13 cellular contexts compared by ENCODE assay signal in the genomic region with DNA sequence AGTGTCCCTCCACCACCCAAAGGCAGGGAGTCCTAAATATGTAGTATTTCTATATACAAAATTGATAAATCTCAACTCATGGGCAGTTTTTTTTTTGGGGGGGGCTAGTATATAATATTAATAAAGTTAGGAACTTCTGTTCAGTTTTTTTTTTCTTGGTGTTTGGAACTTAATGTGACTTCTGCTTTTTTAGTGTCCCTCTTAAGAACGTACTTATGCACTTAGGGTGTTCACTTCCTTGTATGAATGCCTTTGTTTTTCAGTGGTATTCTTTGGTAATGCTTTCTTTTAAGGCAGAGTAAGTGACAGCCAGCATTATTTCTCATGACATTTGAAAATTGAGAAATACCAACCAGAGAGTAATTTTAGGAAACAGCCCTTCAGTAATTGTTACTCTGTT. TPM values are rescaled to one million over a fixed set of nuclear protein-coding genes. Genes with fewer than 3 reads are reported as not detected.
A peak's percentile ranks its signal among the peaks of the same experiment; 100 is the strongest.
DNase-seq lines count a peak whose midpoint lies in the region; ATAC-seq, FAIRE-seq and TF ChIP-seq lines count a peak whose summit lies in the region.
"Had no signal": no experiment of that assay in that cellular context is flagged by ENCODE, and none has a peak within 500 bp of the region (broad histone marks: within the 10 kb centered on the region; RNA-seq: fewer than 3 reads in every experiment).

No MANE protein-coding gene starts in this region.

- peaks cover 65% of the 10 kb centered on the region for H3K4me1 Mint-ChIP-seq in activated CD4-positive, alpha-beta T cell treated with anti-CD3 and anti-CD28 coated beads, Interleukin-2, amount 10 ng/mL, durations not matched to agents 24 days and 14 days
- H3K4me1 Mint-ChIP-seq in stimulated activated memory B cell treated with anti-CD40 and anti-IgM and Interleukin-4, amounts not matched to agents 10 μg/mL and 1 μg/mL and 100 μg/mL, for 72 hours: peaks cover 68% of the 10 kb centered on the region

- H3K27me3 Mint-ChIP-seq in activated CD4-positive, alpha-beta T cell treated with anti-CD3 and anti-CD28 coated beads, Interleukin-2, amount 10 ng/mL, durations not matched to agents 24 days and 14 days: no peaks in the 10 kb centered on the region
- H3K27me3 Mint-ChIP-seq in stimulated activated memory B cell treated with anti-CD40 and anti-IgM and Interleukin-4, amounts not matched to agents 10 μg/mL and 1 μg/mL and 100 μg/mL, for 72 hours: no peaks in the 10 kb centered on the region

- no peaks in the 10 kb centered on the region for H3K9me3 Mint-ChIP-seq in activated CD4-positive, alpha-beta T cell treated with anti-CD3 and anti-CD28 coated beads, Interleukin-2, amount 10 ng/mL, durations not matched to agents 24 days and 14 days
- H3K9me3 Mint-ChIP-seq in stimulated activated memory B cell treated with anti-CD40 and anti-IgM and Interleukin-4, amounts not matched to agents 10 μg/mL and 1 μg/mL and 100 μg/mL, for 72 hours: no peaks in the 10 kb centered on the region

- TF ChIP-seq EP300 in K562 (IDR thresholded peaks at IDR 0.05; ENCODE audit: low read length): no peak

- TF ChIP-seq POLR2A in K562 (conservative IDR thresholded peaks at IDR 0.05): no peak

- no peaks in the 10 kb centered on the region for H3K9me1 ChIP-seq in K562 (ENCODE audit: control insufficient read depth, insufficient read depth, low read length)

- DNase-seq in activated CD4-positive, alpha-beta T cell treated with anti-CD3 and anti-CD28 coated beads, Interleukin-2, amount 10 ng/mL, durations not matched to agents 24 days and 14 days: no peak
- no peak for DNase-seq in activated CD4-positive, alpha-beta T cell treated with anti-CD3 and anti-CD28 coated beads for 4 hours
- DNase-seq in MV-4-11 (lab: John Stamatoyannopoulos, UW) (peak; percentile 96), K562 (ENCODE audit: extremely low read depth in 1 of 4, low spot score in 3 of 4) (no peak), aorta (no peak)
- DNase-seq: activated effector memory CD4-positive, alpha-beta T cell treated with anti-CD3 and anti-CD28 coated beads, Interleukin-2, amount 50 U/mL, for 16 hours; effector CD4-positive, alpha-beta T cell; heart left ventricle had no signal

- FAIRE-seq in K562 (lab: Jason Lieb, UNC): no peak
- FAIRE-seq: A549 had no signal

- POLR2A ChIA-PET in K562 (lab: Yijun Ruan, JAX): interaction anchor here (1.2 kb wide), 1 partner anchor 101 kb away, joined by 3 read pairs; no protein-coding TSS in a partner anchor

- H3K36me3 ChIP-seq in K562 (ENCODE audit: control insufficient read depth, insufficient read depth, low read length) (no peaks in the 10 kb centered on the region), aorta (ENCODE audit: control insufficient read depth in 1 of 2, insufficient read depth in 2 of 2, low read length in 1 of 2) (no peaks in the 10 kb centered on the region)
- H3K36me3 ChIP-seq: heart left ventricle had no signal

- H2AFZ ChIP-seq in K562 (ENCODE audit: low read depth, low read length): no peak overlapping the region

- in situ Hi-C loops in K562 (cut with MboI): no loop called here

- H3K4me3 ChIP-seq in K562: no peak overlapping the region
- H3K4me3 ChIP-seq in aorta (ENCODE audit: low read length in 2 of 2): no peak overlapping the region
- H3K4me3 ChIP-seq: A549 had no signal

- WGBS in K562 (ENCODE audit: insufficient coverage, low coverage, missing lambda C conversion rate): 0% methylated on average over 1 of the region's 1 CpG
- 89 to 92% methylated on average over 1 of the region's 1 CpG for WGBS in aorta, 2 donors

- TF ChIP-seq RAD21 in K562 (CRISPR knock-in tag; conservative IDR thresholded peaks at IDR 0.05 in 1 of 2, IDR thresholded peaks at IDR 0.05 in 1 of 2): no peak

- H3K4me1 ChIP-seq in K562 (replicated peaks in 1 of 2; ENCODE audit: control insufficient read depth in 2 of 2, insufficient read depth in 2 of 2, low read length in 2 of 2): peaks cover 13 to 17% of the 10 kb centered on the region in 2 experiments
- peaks cover 0 to 3% of the 10 kb centered on the region in 2 donors for H3K4me1 ChIP-seq in aorta (ENCODE audit: control insufficient read depth in 1 of 2, insufficient read depth in 2 of 2, low read length in 2 of 2)

- H3K9ac ChIP-seq in K562 (ENCODE audit: insufficient read depth in 1 of 2, low read depth in 2 of 2, low read length in 2 of 2): no peak overlapping the region

- H3K36me3 Mint-ChIP-seq in activated CD4-positive, alpha-beta T cell treated with anti-CD3 and anti-CD28 coated beads, Interleukin-2, amount 10 ng/mL, durations not matched to agents 24 days and 14 days (ENCODE audit: low read depth): peaks cover 12% of the 10 kb centered on the region
- H3K36me3 Mint-ChIP-seq in stimulated activated memory B cell treated with anti-CD40 and anti-IgM and Interleukin-4, amounts not matched to agents 10 μg/mL and 1 μg/mL and 100 μg/mL, for 72 hours: peaks cover 5% of the 10 kb centered on the region

- TF ChIP-seq CTCF in K562 (IDR thresholded peaks at IDR 0.05 in 2 of 3, conservative IDR thresholded peaks at IDR 0.05 in 1 of 3; ENCODE audit: insufficient read depth in 2 of 3, low read depth in 1 of 3, low read length in 3 of 3): no peak

- H3K27me3 ChIP-seq in K562 (ENCODE audit: control insufficient read depth in 2 of 2, insufficient read depth in 2 of 2, low read length in 2 of 2) (no peaks in the 10 kb centered on the region), aorta (ENCODE audit: control insufficient read depth in 1 of 2, insufficient read depth in 2 of 2, low read length in 1 of 2) (no peaks in the 10 kb centered on the region)
- H3K27me3 ChIP-seq: heart left ventricle had no signal

- no peaks in the 10 kb centered on the region for H4K20me1 ChIP-seq in K562 (replicated peaks; ENCODE audit: control insufficient read depth, insufficient read depth, low read length)

- ATAC-seq in K562 (no peak), HG03196 (IDR thresholded peaks at IDR 0.05; ENCODE audit: unreplicated experiment) (no peak), GM19351 (IDR thresholded peaks at IDR 0.05; ENCODE audit: unreplicated experiment) (no peak), aorta (ENCODE audit: low FRiP score) (no peak)
- peak; percentile 45 for ATAC-seq in stimulated activated memory B cell treated with anti-CD40 and anti-IgM and Interleukin-4, amounts not matched to agents 10 μg/mL and 1 μg/mL and 100 μg/mL, for 72 hours
- ATAC-seq: A549, SK-N-SH treated with all-trans-retinoic acid at 6 μM for 48 hours had no signal

- H3K9me3 ChIP-seq in K562 (replicated peaks; ENCODE audit: control insufficient read depth, insufficient read depth, low read depth, low read length): no peaks in the 10 kb centered on the region
- no peaks in the 10 kb centered on the region for H3K9me3 ChIP-seq in aorta (ENCODE audit: control insufficient read depth, low read length)
- H3K9me3 ChIP-seq: A549, heart left ventricle had no signal

- no TSS peak for BruUV-seq in K562 (replicated peaks; lab: Mats Ljungman, UMichigan)

- H3K79me2 ChIP-seq in K562 (ENCODE audit: control insufficient read depth, insufficient read depth, low read length): peaks cover 38% of the 10 kb centered on the region

- peak overlapping the region; percentile 35 for H3K27ac Mint-ChIP-seq in activated CD4-positive, alpha-beta T cell treated with anti-CD3 and anti-CD28 coated beads, Interleukin-2, amount 10 ng/mL, durations not matched to agents 24 days and 14 days
- H3K27ac Mint-ChIP-seq in stimulated activated memory B cell treated with anti-CD40 and anti-IgM and Interleukin-4, amounts not matched to agents 10 μg/mL and 1 μg/mL and 100 μg/mL, for 72 hours: peak overlapping the region; percentile 89

- no peak overlapping the region; the same call in 1 of the 2 replicates for H3K4me2 ChIP-seq in K562 (ENCODE audit: insufficient read depth, low read length)

- H3K27ac ChIP-seq in K562 (ENCODE audit: extremely low read depth, low read depth, low read length) (peak overlapping the region; percentile 58; the same call in 1 of the 3 replicates), aorta (ENCODE audit: low read depth in 1 of 2, low read length in 2 of 2) (no peak overlapping the region)
- H3K27ac ChIP-seq: A549 had no signal

- CTCF ChIA-PET in K562 (lab: Yijun Ruan, JAX; ENCODE audit: low intra/inter-chr PET ratio): interaction anchor here (1.5 kb wide), 1 partner anchor 135 kb away, joined by 3 read pairs; no protein-coding TSS in a partner anchor

- intact Hi-C loops in activated CD4-positive, alpha-beta T cell treated with anti-CD3 and anti-CD28 coated beads, Interleukin-2, amount 10 ng/mL, durations not matched to agents 24 days and 14 days (cut with micrococcal nuclease): loop anchor here (2.0 to 5.0 kb wide), 3 partner anchors 136 to 205 kb away; no protein-coding TSS in a partner anchor
- intact Hi-C loops in K562 (cut with micrococcal nuclease) (no loop called here), aorta (cut with DNase I) (no loop called here)

- peak overlapping the region; percentile 96 for H3K4me3 Mint-ChIP-seq in activated CD4-positive, alpha-beta T cell treated with anti-CD3 and anti-CD28 coated beads, Interleukin-2, amount 10 ng/mL, durations not matched to agents 24 days and 14 days
- peak overlapping the region; percentile 94 for H3K4me3 Mint-ChIP-seq in stimulated activated memory B cell treated with anti-CD40 and anti-IgM and Interleukin-4, amounts not matched to agents 10 μg/mL and 1 μg/mL and 100 μg/mL, for 72 hours

RNA-seq across cellular contexts. Expression of gene GRK3, which starts 2.3 kb away (rescaled TPM):
- 30.1 and 31.4 TPM in 2 replicates for total RNA-seq in activated CD4-positive, alpha-beta T cell treated with anti-CD3 and anti-CD28 coated beads, Interleukin-2, amount 10 ng/mL, durations not matched to agents 24 days and 14 days
- total RNA-seq in K562 (2011; cell fraction: chromatin; rRNA removed; ENCODE audit: low replicate concordance): 2.6 and 7.4 TPM in 2 replicates
- total RNA-seq in K562 (2011; cell fraction: nucleolus; rRNA removed): 1.0 and 1.2 TPM in 2 replicates
- 2.6 and 3.5 TPM in 2 replicates for total RNA-seq in K562 (2011; cell fraction: nucleoplasm; rRNA removed)
- total RNA-seq in K562 (2014; rRNA removed): 3.4 and 3.7 TPM in 2 replicates
- total RNA-seq in K562 (2014; rRNA removed; fragmentation: Illumina TruSeq; extraction: Trizol): 7.5 and 9.0 TPM in 2 replicates
- 6.0 and 6.8 TPM in 2 replicates for total RNA-seq in K562 (2015; rRNA removed; fragmentation: Illumina TruSeq; extraction: Trizol)
- 7.3 and 7.6 TPM in 2 replicates for total RNA-seq in K562 (2021)
- 2.9 and 4.0 TPM in 2 replicates for polyA plus RNA-seq in K562 (2011; rRNA removed)
- 0.78 and 2.3 TPM in 2 replicates for polyA plus RNA-seq in K562 (2011; cell fraction: cytosol; rRNA removed)
- 2.1 and 3.6 TPM in 2 replicates for polyA plus RNA-seq in K562 (2011; cell fraction: nucleus; rRNA removed)
- 3.2 and 4.5 TPM in 2 replicates for polyA plus RNA-seq in K562 (2012)
- 5.9 and 6.3 TPM in 2 replicates for polyA plus RNA-seq in K562 (2014; fragmentation: Illumina TruSeq; extraction: Trizol)
- polyA plus RNA-seq in K562 (2014; fragmentation: Nextera tagmentation; extraction: Ambion mirVana): 1 to 10 TPM; 1.4 TPM
- 3.4 and 3.6 TPM in 2 replicates for polyA plus RNA-seq in K562 (2014; rRNA removed)
- 5.3 and 9.2 TPM in 2 replicates for polyA minus RNA-seq in K562 (2011; rRNA and poly(A)+ RNA removed)
- polyA minus RNA-seq in K562 (2011; cell fraction: cytosol; rRNA and poly(A)+ RNA removed): 2.2 and 2.8 TPM in 2 replicates
- polyA minus RNA-seq in K562 (2011; cell fraction: nucleus; rRNA and poly(A)+ RNA removed): 0.94 and 2.8 TPM in 2 replicates
- 10 to 100 TPM in 1 of 2 donors, 1 to 10 TPM in 1; 9.5 to 11.4 TPM for total RNA-seq in aorta
- polyA plus RNA-seq in aorta: 1 to 10 TPM in 1 of 2 donors, under 1 TPM in 1; 0.23 to 2.8 TPM
